ENCODE assay signal across 33 cellular contexts in genomic region chr19:54309811-54310210, GRCh38. TPM values are rescaled to one million over a fixed set of nuclear protein-coding genes. Genes with fewer than 3 reads are reported as not detected.
"Had no signal": no experiment of that assay in that cellular context is flagged by ENCODE, and none has a peak within 500 bp of the region (broad histone marks: within the 10 kb centered on the region; RNA-seq: fewer than 3 reads in every experiment).

No MANE protein-coding gene starts in this region.

- H3K4me1 ChIP-seq: adrenal gland, ascending aorta, breast epithelium, colonic mucosa, esophagus muscularis mucosa, foreskin keratinocyte, gastrocnemius medialis had no signal

- H3K36me3 ChIP-seq: adrenal gland, ascending aorta, breast epithelium, cardiac muscle cell, colonic mucosa, esophagus muscularis mucosa, gastrocnemius medialis had no signal

- ATAC-seq: activated naive CD8-positive, alpha-beta T cell treated with anti-CD3 and anti-CD28 coated beads, Interleukin-2, amount 50 U/mL, for 24 hours; effector memory CD8-positive, alpha-beta T cell; foreskin keratinocyte; gastrocnemius medialis had no signal

- H3K4me3 ChIP-seq: adrenal gland, ascending aorta, breast epithelium, cardiac muscle cell, colonic mucosa, dorsolateral prefrontal cortex, esophagus muscularis mucosa, gastrocnemius medialis had no signal

- H3K9me3 ChIP-seq: adrenal gland, ascending aorta, breast epithelium, colonic mucosa, esophagus muscularis mucosa, gastrocnemius medialis had no signal

- H3K27ac ChIP-seq: adrenal gland, ascending aorta, breast epithelium, cardiac muscle cell, colonic mucosa, dorsolateral prefrontal cortex, esophagus muscularis mucosa, foreskin keratinocyte, gastrocnemius medialis had no signal

- H3K27me3 ChIP-seq: ascending aorta, cardiac muscle cell, colonic mucosa, foreskin keratinocyte, gastrocnemius medialis had no signal

- DNase-seq: activated CD4-positive, alpha-beta memory T cell treated with anti-CD3 and anti-CD28 coated beads, Interleukin-2, amount 10 ng/mL, durations not matched to agents 7 days and 5 days; activated CD4-positive, alpha-beta T cell treated with anti-CD3 and anti-CD28 coated beads for 1 hour; activated CD4-positive, alpha-beta T cell treated with anti-CD3 and anti-CD28 coated beads for 4 hours; activated CD4-positive, alpha-beta T cell treated with anti-CD3 and anti-CD28 coated beads, Interleukin-2, amount 10 ng/mL, durations not matched to agents 7 days and 5 days; activated CD4-positive, alpha-beta T cell treated with anti-CD3 and anti-CD28 coated beads, Interleukin-2, amount 50 U/mL, for 4 hours; activated CD4-positive, CD25-positive, alpha-beta regulatory T cell; activated CD8-positive, alpha-beta memory T cell treated with anti-CD3 and anti-CD28 coated beads, Interleukin-2, amount 50 U/mL, for 4 hours; activated effector memory CD4-positive, alpha-beta T cell treated with anti-CD3 and anti-CD28 coated beads, Interleukin-2, amount 50 U/mL, for 16 hours; activated naive CD4-positive, alpha-beta T cell treated with anti-CD3 and anti-CD28 coated beads for 36 hours; activated naive CD8-positive, alpha-beta T cell treated with anti-CD3 and anti-CD28 coated beads for 36 hours; activated naive CD8-positive, alpha-beta T cell treated with anti-CD3 and anti-CD28 coated beads, Interleukin-2, amount 50 U/mL, for 24 hours; activated T-cell treated with anti-CD3 and anti-CD28 coated beads, Interleukin-2, amount 50 U/mL, for 1 hour; activated T-cell treated with anti-CD3 and anti-CD28 coated beads, Interleukin-2, amount 50 U/mL, for 48 hours; adrenal gland; amygdala; central memory CD4-positive, alpha-beta T cell; cerebellar nuclear complex; colonic mucosa; dorsolateral prefrontal cortex; effector CD4-positive, alpha-beta T cell; effector memory CD8-positive, alpha-beta T cell; erythroblast; foreskin keratinocyte; gastrocnemius medialis; glutamatergic neuron; T-helper 2 cell had no signal

RNA-seq across cellular contexts. Expression of gene LILRA5, which starts 3.2 kb away (rescaled TPM):
- total RNA-seq: activated CD4-positive, alpha-beta memory T cell treated with anti-CD3 and anti-CD28 coated beads, Interleukin-2, amount 10 ng/mL, durations not matched to agents 7 days and 5 days; activated CD4-positive, alpha-beta T cell treated with anti-CD3 and anti-CD28 coated beads, Interleukin-2, amount 10 ng/mL, durations not matched to agents 7 days and 5 days; activated naive CD4-positive, alpha-beta T cell treated with anti-CD3 and anti-CD28 coated beads for 36 hours; activated naive CD8-positive, alpha-beta T cell treated with anti-CD3 and anti-CD28 coated beads for 36 hours; activated T-helper 1 cell treated with anti-CD3 and anti-CD28 coated beads, Interleukin-12 subunit alpha, Interleukin-12 subunit beta, Interleukin-2, Interleukin-4 antibody, amounts not matched to agents 30 ng/mL and 10 ng/mL and 1 ng/mL, durations not matched to agents 14 hours and 24 hours and 36 hours; activated T-helper 2 cell treated with anti-CD3 and anti-CD28 coated beads, Interferon-gamma antibody, Interleukin-2, Interleukin-4, amounts not matched to agents 10 μg/mL and 5 μg/mL and 100 μg/mL, durations not matched to agents 14 hours and 24 hours and 36 hours; ascending aorta; cardiac muscle cell; foreskin keratinocyte; T-helper 1 cell treated with Interleukin-12 subunit alpha and Interleukin-12 subunit beta and Interleukin-4 antibody, amounts not matched to agents 30 ng/mL and 1 ng/mL, for 36 hours had no signal
- polyA plus RNA-seq: cardiac muscle cell, foreskin keratinocyte had no signal

RNA-seq across cellular contexts. Expression of gene LILRB2, which starts 28.9 kb away (rescaled TPM):
- total RNA-seq: activated CD4-positive, alpha-beta memory T cell treated with anti-CD3 and anti-CD28 coated beads, Interleukin-2, amount 10 ng/mL, durations not matched to agents 7 days and 5 days; activated CD4-positive, alpha-beta T cell treated with anti-CD3 and anti-CD28 coated beads, Interleukin-2, amount 10 ng/mL, durations not matched to agents 7 days and 5 days; activated naive CD4-positive, alpha-beta T cell treated with anti-CD3 and anti-CD28 coated beads for 36 hours; activated naive CD8-positive, alpha-beta T cell treated with anti-CD3 and anti-CD28 coated beads for 36 hours; activated T-helper 1 cell treated with anti-CD3 and anti-CD28 coated beads, Interleukin-12 subunit alpha, Interleukin-12 subunit beta, Interleukin-2, Interleukin-4 antibody, amounts not matched to agents 30 ng/mL and 10 ng/mL and 1 ng/mL, durations not matched to agents 14 hours and 24 hours and 36 hours; activated T-helper 2 cell treated with anti-CD3 and anti-CD28 coated beads, Interferon-gamma antibody, Interleukin-2, Interleukin-4, amounts not matched to agents 10 μg/mL and 5 μg/mL and 100 μg/mL, durations not matched to agents 14 hours and 24 hours and 36 hours; cardiac muscle cell; foreskin keratinocyte; T-helper 1 cell treated with Interleukin-12 subunit alpha and Interleukin-12 subunit beta and Interleukin-4 antibody, amounts not matched to agents 30 ng/mL and 1 ng/mL, for 36 hours had no signal
- polyA plus RNA-seq: cardiac muscle cell, foreskin keratinocyte had no signal

RNA-seq across cellular contexts. Expression of gene LILRA4, which starts 29.2 kb away (rescaled TPM):
- total RNA-seq: activated CD4-positive, alpha-beta memory T cell treated with anti-CD3 and anti-CD28 coated beads, Interleukin-2, amount 10 ng/mL, durations not matched to agents 7 days and 5 days; activated CD4-positive, alpha-beta T cell treated with anti-CD3 and anti-CD28 coated beads, Interleukin-2, amount 10 ng/mL, durations not matched to agents 7 days and 5 days; activated naive CD4-positive, alpha-beta T cell treated with anti-CD3 and anti-CD28 coated beads for 36 hours; activated T-helper 1 cell treated with anti-CD3 and anti-CD28 coated beads, Interleukin-12 subunit alpha, Interleukin-12 subunit beta, Interleukin-2, Interleukin-4 antibody, amounts not matched to agents 30 ng/mL and 10 ng/mL and 1 ng/mL, durations not matched to agents 14 hours and 24 hours and 36 hours; activated T-helper 2 cell treated with anti-CD3 and anti-CD28 coated beads, Interferon-gamma antibody, Interleukin-2, Interleukin-4, amounts not matched to agents 10 μg/mL and 5 μg/mL and 100 μg/mL, durations not matched to agents 14 hours and 24 hours and 36 hours; ascending aorta; cardiac muscle cell; colonic mucosa; esophagus muscularis mucosa; foreskin keratinocyte; gastrocnemius medialis; T-helper 1 cell treated with Interleukin-12 subunit alpha and Interleukin-12 subunit beta and Interleukin-4 antibody, amounts not matched to agents 30 ng/mL and 1 ng/mL, for 36 hours had no signal
- polyA plus RNA-seq: adrenal gland, cardiac muscle cell, foreskin keratinocyte had no signal

RNA-seq across cellular contexts. Expression of gene LILRB5, which starts 52.7 kb away (rescaled TPM):
- total RNA-seq: activated CD4-positive, alpha-beta memory T cell treated with anti-CD3 and anti-CD28 coated beads, Interleukin-2, amount 10 ng/mL, durations not matched to agents 7 days and 5 days; activated CD4-positive, alpha-beta T cell treated with anti-CD3 and anti-CD28 coated beads, Interleukin-2, amount 10 ng/mL, durations not matched to agents 7 days and 5 days; activated naive CD4-positive, alpha-beta T cell treated with anti-CD3 and anti-CD28 coated beads for 36 hours; activated naive CD8-positive, alpha-beta T cell treated with anti-CD3 and anti-CD28 coated beads for 36 hours; activated T-helper 1 cell treated with anti-CD3 and anti-CD28 coated beads, Interleukin-12 subunit alpha, Interleukin-12 subunit beta, Interleukin-2, Interleukin-4 antibody, amounts not matched to agents 30 ng/mL and 10 ng/mL and 1 ng/mL, durations not matched to agents 14 hours and 24 hours and 36 hours; cardiac muscle cell; foreskin keratinocyte; T-helper 1 cell treated with Interleukin-12 subunit alpha and Interleukin-12 subunit beta and Interleukin-4 antibody, amounts not matched to agents 30 ng/mL and 1 ng/mL, for 36 hours had no signal
- polyA plus RNA-seq: cardiac muscle cell, foreskin keratinocyte had no signal

RNA-seq across cellular contexts. Expression of gene LAIR1, which starts 54.9 kb away (rescaled TPM):
- total RNA-seq: cardiac muscle cell, foreskin keratinocyte had no signal
- polyA plus RNA-seq: cardiac muscle cell, foreskin keratinocyte had no signal
